Comparison of ENCODE assay signal across 1 cellular context in the genomic region with DNA sequence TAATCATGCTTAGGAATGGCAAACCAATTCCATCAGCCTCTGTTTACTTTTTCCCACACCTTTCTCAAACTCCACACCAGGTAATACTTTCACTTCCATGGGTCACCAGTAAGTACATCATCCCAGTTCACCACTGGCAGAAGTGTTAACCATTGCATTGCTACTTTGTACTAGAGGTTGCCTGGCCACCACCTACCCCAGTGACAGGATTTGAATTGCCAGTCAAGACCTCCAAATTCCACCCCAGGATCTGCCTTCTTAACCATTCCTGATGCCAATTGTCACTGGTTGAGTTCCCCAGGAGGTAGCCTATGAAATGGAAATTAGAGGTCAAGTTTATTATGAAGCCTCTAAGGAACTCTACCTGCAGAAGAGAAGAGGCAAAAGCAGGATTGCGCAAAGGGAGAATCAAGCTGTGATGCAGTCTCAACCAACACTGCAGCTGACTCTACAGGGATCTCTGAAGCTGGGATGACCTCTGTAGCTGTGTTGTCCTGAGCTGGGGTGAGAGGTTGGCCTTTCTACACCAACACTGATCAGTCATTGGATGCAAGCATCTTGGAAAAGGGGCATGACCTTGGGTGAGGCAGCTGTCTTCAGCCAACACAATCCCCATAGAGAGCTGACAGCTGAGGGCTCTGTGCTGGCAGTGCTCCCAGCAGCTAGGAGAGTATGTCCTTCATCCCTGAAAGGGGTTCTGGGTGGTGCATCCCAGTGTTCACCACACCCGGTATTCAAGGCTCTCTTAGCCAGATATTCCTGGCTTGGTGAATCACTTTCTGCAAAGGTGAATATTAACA.
TF ChIP-seq lines count a peak whose summit lies in the region.

No MANE protein-coding gene starts in this region.

TF ChIP-seq in SK-N-SH treated with all-trans-retinoic acid at 6 μM for 48 hours, 23 proteins besides CTCF, POLR2A, EP300 and RAD21 (continued from another document):
- TF ChIP-seq, protein P1, sequence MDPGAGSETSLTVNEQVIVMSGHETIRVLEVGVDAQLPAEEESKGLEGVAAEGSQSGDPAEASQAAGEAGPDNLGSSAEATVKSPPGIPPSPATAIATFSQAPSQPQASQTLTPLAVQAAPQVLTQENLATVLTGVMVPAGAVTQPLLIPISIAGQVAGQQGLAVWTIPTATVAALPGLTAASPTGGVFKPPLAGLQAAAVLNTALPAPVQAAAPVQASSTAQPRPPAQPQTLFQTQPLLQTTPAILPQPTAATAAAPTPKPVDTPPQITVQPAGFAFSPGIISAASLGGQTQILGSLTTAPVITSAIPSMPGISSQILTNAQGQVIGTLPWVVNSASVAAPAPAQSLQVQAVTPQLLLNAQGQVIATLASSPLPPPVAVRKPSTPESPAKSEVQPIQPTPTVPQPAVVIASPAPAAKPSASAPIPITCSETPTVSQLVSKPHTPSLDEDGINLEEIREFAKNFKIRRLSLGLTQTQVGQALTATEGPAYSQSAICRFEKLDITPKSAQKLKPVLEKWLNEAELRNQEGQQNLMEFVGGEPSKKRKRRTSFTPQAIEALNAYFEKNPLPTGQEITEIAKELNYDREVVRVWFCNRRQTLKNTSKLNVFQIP (CRISPR knock-in tag; IDR thresholded peaks at IDR 0.05; ENCODE audit: borderline replicate concordance, low read depth) = no peak
- no peak for TF ChIP-seq ZC3H10 (CRISPR knock-in tag; IDR thresholded peaks at IDR 0.05)
- TF ChIP-seq, protein P2, sequence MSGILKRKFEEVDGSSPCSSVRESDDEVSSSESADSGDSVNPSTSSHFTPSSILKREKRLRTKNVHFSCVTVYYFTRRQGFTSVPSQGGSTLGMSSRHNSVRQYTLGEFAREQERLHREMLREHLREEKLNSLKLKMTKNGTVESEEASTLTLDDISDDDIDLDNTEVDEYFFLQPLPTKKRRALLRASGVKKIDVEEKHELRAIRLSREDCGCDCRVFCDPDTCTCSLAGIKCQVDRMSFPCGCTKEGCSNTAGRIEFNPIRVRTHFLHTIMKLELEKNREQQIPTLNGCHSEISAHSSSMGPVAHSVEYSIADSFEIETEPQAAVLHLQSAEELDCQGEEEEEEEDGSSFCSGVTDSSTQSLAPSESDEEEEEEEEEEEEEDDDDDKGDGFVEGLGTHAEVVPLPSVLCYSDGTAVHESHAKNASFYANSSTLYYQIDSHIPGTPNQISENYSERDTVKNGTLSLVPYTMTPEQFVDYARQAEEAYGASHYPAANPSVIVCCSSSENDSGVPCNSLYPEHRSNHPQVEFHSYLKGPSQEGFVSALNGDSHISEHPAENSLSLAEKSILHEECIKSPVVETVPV (CRISPR knock-in tag; IDR thresholded peaks at IDR 0.05) = no peak
- TF ChIP-seq ZFP3 (CRISPR knock-in tag; IDR thresholded peaks at IDR 0.05) = no peak
- TF ChIP-seq TOX (CRISPR knock-in tag; IDR thresholded peaks at IDR 0.05; ENCODE audit: borderline replicate concordance) = no peak
- TF ChIP-seq ZNF8 (CRISPR knock-in tag; IDR thresholded peaks at IDR 0.05) = no peak
- no peak for TF ChIP-seq ZFP30 (CRISPR knock-in tag; IDR thresholded peaks at IDR 0.05)
- TF ChIP-seq RARB (CRISPR knock-in tag; IDR thresholded peaks at IDR 0.05) = no peak
- TF ChIP-seq, protein P3, sequence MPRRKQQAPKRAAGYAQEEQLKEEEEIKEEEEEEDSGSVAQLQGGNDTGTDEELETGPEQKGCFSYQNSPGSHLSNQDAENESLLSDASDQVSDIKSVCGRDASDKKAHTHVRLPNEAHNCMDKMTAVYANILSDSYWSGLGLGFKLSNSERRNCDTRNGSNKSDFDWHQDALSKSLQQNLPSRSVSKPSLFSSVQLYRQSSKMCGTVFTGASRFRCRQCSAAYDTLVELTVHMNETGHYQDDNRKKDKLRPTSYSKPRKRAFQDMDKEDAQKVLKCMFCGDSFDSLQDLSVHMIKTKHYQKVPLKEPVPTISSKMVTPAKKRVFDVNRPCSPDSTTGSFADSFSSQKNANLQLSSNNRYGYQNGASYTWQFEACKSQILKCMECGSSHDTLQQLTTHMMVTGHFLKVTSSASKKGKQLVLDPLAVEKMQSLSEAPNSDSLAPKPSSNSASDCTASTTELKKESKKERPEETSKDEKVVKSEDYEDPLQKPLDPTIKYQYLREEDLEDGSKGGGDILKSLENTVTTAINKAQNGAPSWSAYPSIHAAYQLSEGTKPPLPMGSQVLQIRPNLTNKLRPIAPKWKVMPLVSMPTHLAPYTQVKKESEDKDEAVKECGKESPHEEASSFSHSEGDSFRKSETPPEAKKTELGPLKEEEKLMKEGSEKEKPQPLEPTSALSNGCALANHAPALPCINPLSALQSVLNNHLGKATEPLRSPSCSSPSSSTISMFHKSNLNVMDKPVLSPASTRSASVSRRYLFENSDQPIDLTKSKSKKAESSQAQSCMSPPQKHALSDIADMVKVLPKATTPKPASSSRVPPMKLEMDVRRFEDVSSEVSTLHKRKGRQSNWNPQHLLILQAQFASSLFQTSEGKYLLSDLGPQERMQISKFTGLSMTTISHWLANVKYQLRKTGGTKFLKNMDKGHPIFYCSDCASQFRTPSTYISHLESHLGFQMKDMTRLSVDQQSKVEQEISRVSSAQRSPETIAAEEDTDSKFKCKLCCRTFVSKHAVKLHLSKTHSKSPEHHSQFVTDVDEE (CRISPR knock-in tag; IDR thresholded peaks at IDR 0.05) = no peak
